Comparison of ENCODE assay signal across 1 cellular context in the genomic region with DNA sequence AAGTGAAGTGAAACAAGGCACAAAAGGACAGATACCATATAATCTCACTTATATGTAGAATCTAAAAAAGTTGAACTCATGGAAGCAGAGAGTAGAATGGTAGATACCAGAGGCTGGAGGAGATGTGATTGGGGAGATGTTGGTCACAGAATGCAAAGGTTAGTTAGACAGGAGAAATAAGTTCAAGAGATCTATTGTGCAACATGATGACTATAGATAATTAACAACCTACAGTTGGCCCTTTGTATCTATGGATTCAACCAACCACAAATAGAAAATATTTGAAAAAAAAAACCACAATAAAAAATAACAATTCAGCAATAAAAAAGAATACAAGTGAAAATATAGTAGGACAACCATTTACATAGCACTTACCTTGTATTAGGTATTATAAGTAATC.
TF ChIP-seq lines count a peak whose summit lies in the region.

No MANE protein-coding gene starts in this region.

TF ChIP-seq in A549, 52 proteins besides CTCF, POLR2A, EP300 and RAD21 (continued from another document):
- TF ChIP-seq, protein P1, sequence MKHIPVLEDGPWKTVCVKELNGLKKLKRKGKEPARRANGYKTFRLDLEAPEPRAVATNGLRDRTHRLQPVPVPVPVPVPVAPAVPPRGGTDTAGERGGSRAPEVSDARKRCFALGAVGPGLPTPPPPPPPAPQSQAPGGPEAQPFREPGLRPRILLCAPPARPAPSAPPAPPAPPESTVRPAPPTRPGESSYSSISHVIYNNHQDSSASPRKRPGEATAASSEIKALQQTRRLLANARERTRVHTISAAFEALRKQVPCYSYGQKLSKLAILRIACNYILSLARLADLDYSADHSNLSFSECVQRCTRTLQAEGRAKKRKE (CRISPR knock-in tag; IDR thresholded peaks at IDR 0.05; ENCODE audit: low read depth) = no peak
- TF ChIP-seq ESRRA (IDR thresholded peaks at IDR 0.05; ENCODE audit: borderline replicate concordance, low read length) (no peak), JUNB (IDR thresholded peaks at IDR 0.05) (no peak), BHLHE40 (IDR thresholded peaks at IDR 0.05; ENCODE audit: low read depth, low read length) (no peak), RFX5 (IDR thresholded peaks at IDR 0.05) (no peak), KDM1A (IDR thresholded peaks at IDR 0.05; ENCODE audit: low read depth) (no peak), NPAS2 (CRISPR knock-in tag; IDR thresholded peaks at IDR 0.05; ENCODE audit: borderline replicate concordance) (no peak), CHD4 (IDR thresholded peaks at IDR 0.05; ENCODE audit: borderline replicate concordance) (no peak), PHF8 (IDR thresholded peaks at IDR 0.05; ENCODE audit: borderline replicate concordance, low read depth) (no peak), RCOR1 (IDR thresholded peaks at IDR 0.05; ENCODE audit: low read depth, low read length) (no peak), EHF (CRISPR knock-in tag; IDR thresholded peaks at IDR 0.05) (no peak)
- TF ChIP-seq, protein P2, sequence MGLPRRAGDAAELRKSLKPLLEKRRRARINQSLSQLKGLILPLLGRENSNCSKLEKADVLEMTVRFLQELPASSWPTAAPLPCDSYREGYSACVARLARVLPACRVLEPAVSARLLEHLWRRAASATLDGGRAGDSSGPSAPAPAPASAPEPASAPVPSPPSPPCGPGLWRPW (IDR thresholded peaks at IDR 0.05) = no peak
TF ChIP-seq in A549: peak in this region for 0.
